ENCODE assay signal across 8 cellular contexts in the genomic region with DNA sequence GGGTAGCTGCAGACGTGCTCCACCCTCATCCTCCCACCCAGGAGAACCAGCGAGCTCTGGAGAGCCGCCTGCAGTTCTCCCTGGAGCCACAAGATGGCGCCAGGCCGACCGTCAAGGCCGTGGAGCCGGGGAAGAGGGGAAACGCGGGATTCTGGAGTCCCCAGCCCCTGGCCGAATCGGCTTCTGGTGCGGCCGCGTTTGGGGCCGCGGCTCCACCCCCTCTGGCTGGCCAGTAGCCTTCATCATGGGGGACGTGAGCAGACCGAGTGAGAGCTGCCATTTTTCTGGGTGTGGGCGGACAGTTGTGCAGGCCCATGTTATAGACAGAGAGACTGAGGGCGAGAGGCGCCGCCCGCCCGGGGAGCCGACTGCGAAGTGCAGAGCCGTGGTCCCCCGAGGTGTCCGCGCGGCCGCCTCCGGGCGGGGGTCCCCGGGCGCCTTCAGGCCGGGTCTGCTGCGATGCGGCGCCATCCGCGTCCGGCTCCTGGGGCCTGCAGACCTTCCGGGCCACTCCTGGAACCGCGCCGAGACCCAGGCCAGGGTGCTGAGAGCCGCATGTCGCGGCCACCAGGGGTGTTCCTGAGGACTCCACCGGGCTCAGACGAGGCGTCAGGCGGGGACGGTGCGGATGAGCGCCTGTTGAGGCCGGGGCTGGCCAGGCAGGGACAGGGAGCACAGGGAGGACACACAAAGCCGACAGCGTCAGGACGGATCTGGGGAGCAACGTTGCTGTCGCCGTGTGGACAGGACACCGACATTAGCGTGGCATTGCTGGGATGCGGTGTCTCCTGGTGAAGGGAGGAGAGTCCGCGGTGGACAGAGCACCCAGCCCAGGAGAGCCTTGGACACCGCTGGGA.
DNase-seq lines count a peak whose midpoint lies in the region; ATAC-seq, FAIRE-seq and TF ChIP-seq lines count a peak whose summit lies in the region.

No MANE protein-coding gene starts in this region.

- CTCF ChIA-PET in PC-3 (lab: Charles Lee), result no interaction called here

- no peak for TF ChIP-seq POLR2A in GM12891 (IDR thresholded peaks at IDR 0.05; ENCODE audit: low read depth, low read length)

- H3K79me2 ChIP-seq in PC-3 (ENCODE audit: low read length), result no peaks in the 10 kb centered on the region

- peak overlapping the region; percentile 41; the same call in 1 of the 2 replicates for H3K4me2 ChIP-seq in PC-3 (ENCODE audit: low read length)

- H3K27me3 ChIP-seq in PC-3 (ENCODE audit: low read length) (peaks cover 44% of the 10 kb centered on the region), thymus (ENCODE audit: control insufficient read depth, insufficient read depth) (no peaks in the 10 kb centered on the region)

- DNase-seq in 8988T (peak; percentile 76), GM12891 (ENCODE audit: insufficient read length, low spot score) (peak; percentile 92), PC-3 (peak; percentile 57), germinal center (ENCODE audit: low spot score) (peak; percentile 82), occipital lobe (lab: John Stamatoyannopoulos, UW) (peak; percentile 58)
- peak; percentile 27 for DNase-seq in activated gamma-delta T cell treated with anti-CD3 and anti-CD28 coated beads, Interleukin-2, amount 50 U/mL, for 16 hours (ENCODE audit: low read depth)

- no peaks in the 10 kb centered on the region for H3K9me2 ChIP-seq in PC-3 (replicated peaks; ENCODE audit: low read length)

- TF ChIP-seq CTCF in PC-3 (conservative IDR thresholded peaks at IDR 0.05; ENCODE audit: low read depth, low read length), result peak; percentile 91

- POLR2A ChIA-PET in PC-3 (lab: Charles Lee; ENCODE audit: unreplicated experiment), result no interaction called here

- no peak overlapping the region for H3K27ac ChIP-seq in PC-3 (ENCODE audit: low read length)
- no peak overlapping the region for H3K27ac ChIP-seq in thymus (ENCODE audit: low read depth)

- H3K4me3 ChIP-seq in PC-3 (ENCODE audit: low read length), result no peak overlapping the region
- peak overlapping the region; percentile 44 for H3K4me3 ChIP-seq in thymus (ENCODE audit: low read length)

- peak; percentile 64 for FAIRE-seq in GM12891 (lab: Jason Lieb, UNC)

- ATAC-seq in HG03354 (IDR thresholded peaks at IDR 0.05; ENCODE audit: poor library complexity, severe bottlenecking, unreplicated experiment), result peak; percentile 48
- ATAC-seq in PC-3, result no peak; the same call in 1 of the 2 replicates

- 48% methylated on average over 71 of the region's 71 CpGs for WGBS in thymus

- H2AFZ ChIP-seq in PC-3 (ENCODE audit: low read length), result no peak overlapping the region

- H3F3A ChIP-seq in PC-3 (ENCODE audit: low read length, unreplicated experiment), result no peaks in the 10 kb centered on the region

- H3K36me3 ChIP-seq in PC-3 (ENCODE audit: low read depth, low read length) (no peaks in the 10 kb centered on the region), thymus (ENCODE audit: control insufficient read depth, insufficient read depth) (no peaks in the 10 kb centered on the region)

- no peak overlapping the region for H3K9ac ChIP-seq in PC-3 (ENCODE audit: low read length)

- no TSS peak for BruUV-seq in PC-3 (replicated peaks; lab: Mats Ljungman, UMichigan)

- no peaks in the 10 kb centered on the region for H4K20me1 ChIP-seq in PC-3 (ENCODE audit: low read length)

- intact Hi-C loops in PC-3 (cut with micrococcal nuclease), result no loop called here

- no peaks in the 10 kb centered on the region for H3K4me1 ChIP-seq in PC-3 (ENCODE audit: insufficient read depth, low read length)
- peaks cover 39% of the 10 kb centered on the region for H3K4me1 ChIP-seq in thymus (ENCODE audit: control insufficient read depth, insufficient read depth, low read length)

- no peaks in the 10 kb centered on the region for H3K9me3 ChIP-seq in PC-3 (ENCODE audit: low read length)
- H3K9me3 ChIP-seq in thymus (ENCODE audit: control insufficient read depth), result no peaks in the 10 kb centered on the region

TF ChIP-seq in GM12891, 5 proteins besides CTCF, POLR2A, EP300 and RAD21:
- TF ChIP-seq TAF1 (IDR thresholded peaks at IDR 0.05; ENCODE audit: low read depth, low read length) (no peak), POU2F2 (IDR thresholded peaks at IDR 0.05; ENCODE audit: low read depth, low read length) (no peak), SPI1 (IDR thresholded peaks at IDR 0.05; ENCODE audit: low read depth, low read length) (no peak), POLR2AphosphoS5 (IDR thresholded peaks at IDR 0.05; ENCODE audit: low read depth, low read length) (no peak), PAX5 (IDR thresholded peaks at IDR 0.05; ENCODE audit: insufficient read depth, low read length, severe bottlenecking) (no peak)

Comparison
In these comparisons a context has a peak if more than half of its experiments do, and no peak if none do; other contexts are left out.
1. DNase-seq: peak in every context shown above with its lines; median percentile 92 in GM12891; 82 in germinal center; 76 in 8988T; 58 in occipital lobe; 57 in PC-3; 27 in activated gamma-delta T cell treated with anti-CD3 and anti-CD28 coated beads, Interleukin-2, amount 50 U/mL, for 16 hours.